30 cellular contexts compared by ENCODE assay signal in the genomic region with DNA sequence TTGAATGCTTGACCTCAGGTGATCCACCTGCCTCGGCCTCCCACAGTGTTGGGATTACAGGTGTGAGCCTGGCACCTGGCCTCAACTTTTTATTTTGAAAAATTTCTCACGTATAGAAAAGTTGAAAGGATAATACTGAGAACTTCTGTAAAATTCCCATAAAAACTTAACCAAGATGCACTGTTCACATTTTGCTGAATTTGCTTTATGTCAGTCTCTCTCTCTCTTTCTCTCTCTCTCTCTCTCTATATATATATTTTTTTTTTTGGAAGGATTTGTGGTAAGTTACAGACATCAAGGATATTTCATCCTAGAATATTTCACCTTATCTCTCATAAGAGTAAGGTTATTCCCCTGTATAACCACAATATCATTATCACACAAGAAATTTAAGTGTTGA. TPM values are rescaled to one million over a fixed set of nuclear protein-coding genes. Genes with fewer than 3 reads are reported as not detected.
"Had no signal": no experiment of that assay in that cellular context is flagged by ENCODE, and none has a peak within 500 bp of the region (broad histone marks: within the 10 kb centered on the region; RNA-seq: fewer than 3 reads in every experiment).

No MANE protein-coding gene starts in this region.

- H3K27ac Mint-ChIP-seq: dendritic cell treated with granulocyte-macrophage colony-stimulating factor and Interleukin-4, amounts not matched to agents 40 ng/mL and 50 ng/mL, for 4 days; effector memory CD8-positive, alpha-beta T cell; endodermal cell; immature natural killer cell; mesothelial cell of epicardium; naive thymus-derived CD4-positive, alpha-beta T cell; natural killer cell had no signal

- H3K9me3 Mint-ChIP-seq: dendritic cell treated with granulocyte-macrophage colony-stimulating factor and Interleukin-4, amounts not matched to agents 40 ng/mL and 50 ng/mL, for 4 days; effector memory CD8-positive, alpha-beta T cell; endodermal cell; immature natural killer cell; mesothelial cell of epicardium; natural killer cell had no signal

- H3K27ac ChIP-seq: colonic mucosa, epithelial cell of prostate, esophagus squamous epithelium, foreskin keratinocyte, gastroesophageal sphincter, heart left ventricle, hepatocyte, left lung, lower lobe of right lung had no signal

- FAIRE-seq: endometrium, frontal cortex had no signal

- H3K4me3 Mint-ChIP-seq: dendritic cell treated with granulocyte-macrophage colony-stimulating factor and Interleukin-4, amounts not matched to agents 40 ng/mL and 50 ng/mL, for 4 days; effector memory CD8-positive, alpha-beta T cell; endodermal cell; immature natural killer cell; mesothelial cell of epicardium; naive thymus-derived CD4-positive, alpha-beta T cell; natural killer cell had no signal

- H3K27me3 ChIP-seq: colonic mucosa, esophagus squamous epithelium, foreskin keratinocyte, gastroesophageal sphincter, heart left ventricle, hepatocyte, left lung had no signal

- H3K36me3 ChIP-seq: colonic mucosa, heart left ventricle, left lung, lower lobe of right lung had no signal

- H3K27me3 Mint-ChIP-seq: dendritic cell treated with granulocyte-macrophage colony-stimulating factor and Interleukin-4, amounts not matched to agents 40 ng/mL and 50 ng/mL, for 4 days; effector memory CD8-positive, alpha-beta T cell; naive thymus-derived CD4-positive, alpha-beta T cell had no signal

- DNase-seq: colonic mucosa; cortex of kidney; effector CD8-positive, alpha-beta T cell; effector memory CD8-positive, alpha-beta T cell; endodermal cell; erythroblast; esophagus squamous epithelium; foreskin keratinocyte; heart left ventricle; hypothalamus; immature natural killer cell; islet precursor cell; left cardiac atrium; left lung; left ventricle myocardium superior; lower lobe of right lung; mesenchymal stem cell; naive thymus-derived CD4-positive, alpha-beta T cell; natural killer cell had no signal

- H2AFZ ChIP-seq: hepatocyte had no signal

- H3K36me3 Mint-ChIP-seq: natural killer cell had no signal

- H3K4me3 ChIP-seq: colonic mucosa, esophagus squamous epithelium, gastroesophageal sphincter, heart left ventricle, hepatocyte, left lung, lower lobe of right lung had no signal

- ATAC-seq: effector memory CD8-positive, alpha-beta T cell; esophagus mucosa; foreskin keratinocyte; gastroesophageal sphincter; heart left ventricle; left cardiac atrium; left lung; left ventricle myocardium superior; lower lobe of right lung; naive thymus-derived CD4-positive, alpha-beta T cell; natural killer cell had no signal

- H3K9me3 ChIP-seq: colonic mucosa, esophagus squamous epithelium, gastroesophageal sphincter, lower lobe of right lung had no signal

- H3K4me2 ChIP-seq: hepatocyte had no signal

RNA-seq across cellular contexts. Expression of gene CORT, which starts 30.8 kb away (rescaled TPM):
- total RNA-seq: gastroesophageal sphincter, kidney epithelial cell, left cardiac atrium, left ventricle myocardium superior, lower leg skin, lower lobe of right lung, mesenteric fat pad, natural killer cell had no signal
- polyA plus RNA-seq: heart left ventricle; immature natural killer cell; naive thymus-derived CD4-positive, alpha-beta T cell had no signal
